ENCODE assay signal across 1 cellular context in genomic region chr11:238346-238745, GRCh38.
TF ChIP-seq lines count a peak whose summit lies in the region.

No MANE protein-coding gene starts in this region.

TF ChIP-seq in HepG2, 621 proteins besides CTCF, POLR2A, EP300 and RAD21:
- TF ChIP-seq ZNF121 (CRISPR knock-in tag; IDR thresholded peaks at IDR 0.05): 0 out of 2 replicates have a peak, but pooled peaks have one; percentile 22
TF ChIP-seq in HepG2: peak in this region for 1; not testable (repeated sequence) for 620.
